20 cellular contexts compared by ENCODE assay signal in the genomic region with DNA sequence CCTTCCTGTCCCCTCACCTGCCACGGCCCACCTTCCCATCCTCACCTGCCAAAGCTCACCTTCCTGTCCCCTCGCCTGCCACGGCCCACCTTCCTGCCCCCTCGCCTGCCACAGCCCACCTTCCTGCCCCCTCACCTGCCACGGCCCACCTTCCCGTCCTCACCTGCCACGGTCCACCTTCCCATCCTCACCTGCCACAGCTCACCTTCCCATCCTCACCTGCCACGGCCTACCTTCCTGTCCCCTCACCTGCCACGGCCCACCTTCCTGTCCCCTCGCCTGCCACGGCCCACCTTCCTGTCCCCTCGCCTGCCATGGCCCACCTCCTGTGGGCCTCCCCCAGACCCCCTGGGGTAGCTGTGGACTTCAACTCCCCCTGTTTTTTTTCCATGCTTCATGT. TPM values are rescaled to one million over a fixed set of nuclear protein-coding genes. Genes with fewer than 3 reads are reported as not detected.
DNase-seq lines count a peak whose midpoint lies in the region; ATAC-seq, FAIRE-seq and TF ChIP-seq lines count a peak whose summit lies in the region.
"Had no signal": no experiment of that assay in that cellular context is flagged by ENCODE, and none has a peak within 500 bp of the region (broad histone marks: within the 10 kb centered on the region; RNA-seq: fewer than 3 reads in every experiment).

No MANE protein-coding gene starts in this region.

- DNase-seq in DMS53 (lab: John Stamatoyannopoulos, UW) (peak; percentile 19), DMS53 treated with DMSO at 0.1 percent for 48 hours (lab: John Stamatoyannopoulos, UW; ENCODE audit: unreplicated experiment) (no peak), GM13976 (ENCODE audit: low spot score) (peak; percentile 60), RCC 7860 (ENCODE audit: low spot score) (no peak)
- no peak for DNase-seq in activated naive CD8-positive, alpha-beta T cell treated with anti-CD3 and anti-CD28 coated beads, Interleukin-2, amount 10 ng/mL, durations not matched to agents 7 days and 5 days
- DNase-seq in naive thymus-derived CD8-positive, alpha-beta T cell: no peak
- no peak for DNase-seq in stimulated activated CD4-positive, alpha-beta T cell treated with anti-CD3 and anti-CD28 coated beads, Interleukin-4, amount 100 ng/mL, for 1 hour
- DNase-seq in activated CD4-positive, alpha-beta T cell treated with anti-CD3 and anti-CD28 coated beads for 1 hour: no peak
- DNase-seq: activated CD4-positive, alpha-beta T cell treated with anti-CD3 and anti-CD28 coated beads, Interleukin-2, amount 50 U/mL, for 4 hours; activated effector memory CD4-positive, alpha-beta T cell treated with Interleukin-2 at 50 U/mL for 16 hours; KBM-7; NCI-H1092; NCI-H2107; NCI-H774; Peyer's patch; stimulated activated CD4-positive, alpha-beta T cell treated with anti-CD3 and anti-CD28 coated beads, Interleukin-12 subunit alpha, Interleukin-12 subunit beta, amount 100 ng/mL, for 4 hours; upper lobe of left lung had no signal

- no peak for ATAC-seq in activated naive CD8-positive, alpha-beta T cell treated with anti-CD3 and anti-CD28 coated beads, Interleukin-2, amount 10 ng/mL, durations not matched to agents 7 days and 5 days (ENCODE audit: low read depth)
- no peak for ATAC-seq in naive thymus-derived CD8-positive, alpha-beta T cell

- FAIRE-seq in RCC 7860 (lab: Jason Lieb, UNC): no peak
- FAIRE-seq: endothelial cell of umbilical vein, frontal cortex had no signal

- POLR2A ChIA-PET in activated naive CD8-positive, alpha-beta T cell treated with anti-CD3 and anti-CD28 coated beads, Interleukin-2, amount 10 ng/mL, durations not matched to agents 7 days and 5 days (lab: Charles Lee): interaction anchor here (0.6 kb wide), 1 partner anchor 156 kb away, joined by 5 read pairs; no protein-coding TSS in a partner anchor
- POLR2A ChIA-PET in naive thymus-derived CD8-positive, alpha-beta T cell (lab: Charles Lee): interaction anchor here (0.6 to 1.8 kb wide), 5 partner anchors 11 to 134 kb away, joined by 3 to 7 read pairs (median 4); no protein-coding TSS in a partner anchor

- peak overlapping the region; percentile 33 for H3K4me3 Mint-ChIP-seq in activated naive CD8-positive, alpha-beta T cell treated with anti-CD3 and anti-CD28 coated beads, Interleukin-2, amount 10 ng/mL, durations not matched to agents 7 days and 5 days
- peak overlapping the region in 1 of 10 donors; percentile 62 for H3K4me3 Mint-ChIP-seq in naive thymus-derived CD8-positive, alpha-beta T cell

- no peak for TF ChIP-seq CTCF in GM13976 (IDR thresholded peaks at IDR 0.05; ENCODE audit: borderline replicate concordance, control extremely low read depth, extremely low read depth, insufficient read depth, missing control alignments)

- in situ Hi-C loops in GM13976 (cut with MboI; ENCODE audit: low sequenced_read_pairs, unreplicated experiment): no loop called here

- no peaks in the 10 kb centered on the region for H3K27me3 Mint-ChIP-seq in activated naive CD8-positive, alpha-beta T cell treated with anti-CD3 and anti-CD28 coated beads, Interleukin-2, amount 10 ng/mL, durations not matched to agents 7 days and 5 days
- no peaks in the 10 kb centered on the region for H3K27me3 Mint-ChIP-seq in naive thymus-derived CD8-positive, alpha-beta T cell

- peaks cover 15% of the 10 kb centered on the region for H3K4me1 Mint-ChIP-seq in activated naive CD8-positive, alpha-beta T cell treated with anti-CD3 and anti-CD28 coated beads, Interleukin-2, amount 10 ng/mL, durations not matched to agents 7 days and 5 days
- peaks cover 4 to 23% (median 13%) of the 10 kb centered on the region in 4 donors for H3K4me1 Mint-ChIP-seq in naive thymus-derived CD8-positive, alpha-beta T cell

- H3K9me3 Mint-ChIP-seq in activated naive CD8-positive, alpha-beta T cell treated with anti-CD3 and anti-CD28 coated beads, Interleukin-2, amount 10 ng/mL, durations not matched to agents 7 days and 5 days: no peaks in the 10 kb centered on the region
- H3K9me3 Mint-ChIP-seq in naive thymus-derived CD8-positive, alpha-beta T cell: no peaks in the 10 kb centered on the region

- peak overlapping the region; percentile 72 for H3K27ac Mint-ChIP-seq in activated naive CD8-positive, alpha-beta T cell treated with anti-CD3 and anti-CD28 coated beads, Interleukin-2, amount 10 ng/mL, durations not matched to agents 7 days and 5 days
- H3K27ac Mint-ChIP-seq in naive thymus-derived CD8-positive, alpha-beta T cell: peak overlapping the region; percentile 71 to 96 (median 83)

- peaks cover 44% of the 10 kb centered on the region for H3K36me3 Mint-ChIP-seq in activated naive CD8-positive, alpha-beta T cell treated with anti-CD3 and anti-CD28 coated beads, Interleukin-2, amount 10 ng/mL, durations not matched to agents 7 days and 5 days
- peaks cover 0 to 95% (median 18%) of the 10 kb centered on the region in 3 donors for H3K36me3 Mint-ChIP-seq in naive thymus-derived CD8-positive, alpha-beta T cell

RNA-seq across cellular contexts. Expression of a gene that starts 48.8 kb away (rescaled TPM):
- 10 to 100 TPM; 23.0 to 28.0 TPM for total RNA-seq in activated naive CD8-positive, alpha-beta T cell treated with anti-CD3 and anti-CD28 coated beads, Interleukin-2, amount 10 ng/mL, durations not matched to agents 7 days and 5 days
- total RNA-seq in naive thymus-derived CD8-positive, alpha-beta T cell: under 1 TPM; 0.60 to 0.73 TPM
- polyA plus RNA-seq in naive thymus-derived CD8-positive, alpha-beta T cell: 1 to 10 TPM in 1 of 3 donors, under 1 TPM in 2; 0.15 to 7.9 (median 0.82) TPM
- total RNA-seq: ascending aorta had no signal

Comparison
In these comparisons a context has a peak if more than half of its experiments do, and no peak if none do; other contexts are left out.
1. DNase-seq: peak in DMS53 (single experiment) and GM13976 (single experiment); none in DMS53 treated with DMSO at 0.1 percent for 48 hours (single experiment), activated naive CD8-positive, alpha-beta T cell treated with anti-CD3 and anti-CD28 coated beads, Interleukin-2, amount 10 ng/mL, durations not matched to agents 7 days and 5 days (single experiment), naive thymus-derived CD8-positive, alpha-beta T cell (0 of 10), stimulated activated CD4-positive, alpha-beta T cell treated with anti-CD3 and anti-CD28 coated beads, Interleukin-4, amount 100 ng/mL, for 1 hour (single experiment), activated CD4-positive, alpha-beta T cell treated with anti-CD3 and anti-CD28 coated beads for 1 hour (single experiment) and RCC 7860 (single experiment).
2. RNA of a gene that starts 48.8 kb away (total RNA-seq): 23.0 to 28.0 TPM in activated naive CD8-positive, alpha-beta T cell treated with anti-CD3 and anti-CD28 coated beads, Interleukin-2, amount 10 ng/mL, durations not matched to agents 7 days and 5 days; 0.60 to 0.73 TPM in naive thymus-derived CD8-positive, alpha-beta T cell; every median in the first group is over 10 times any median in the second.